ENCODE assay signal across 19 cellular contexts in genomic region chr14:50647753-50648152, GRCh38. TPM values are rescaled to one million over a fixed set of nuclear protein-coding genes. Genes with fewer than 3 reads are reported as not detected.
DNase-seq lines count a peak whose midpoint lies in the region; ATAC-seq and TF ChIP-seq lines count a peak whose summit lies in the region.
"Had no signal": no experiment of that assay in that cellular context is flagged by ENCODE, and none has a peak within 500 bp of the region (broad histone marks: within the 10 kb centered on the region; RNA-seq: fewer than 3 reads in every experiment).

No MANE protein-coding gene starts in this region.

- H3K4me3 ChIP-seq in fibroblast of villous mesenchyme (ENCODE audit: low read depth, low read length) (no peak overlapping the region), right cardiac atrium (ENCODE audit: low read length) (no peak overlapping the region), upper lobe of left lung (no peak overlapping the region)
- H3K4me3 ChIP-seq: adrenal gland had no signal

- no peak for TF ChIP-seq EP300 in upper lobe of left lung (IDR thresholded peaks at IDR 0.05)

- TF ChIP-seq CTCF in fibroblast of villous mesenchyme (IDR thresholded peaks at IDR 0.05; ENCODE audit: insufficient read depth, low read depth, low read length) = no peak
- no peak for TF ChIP-seq CTCF in upper lobe of left lung (IDR thresholded peaks at IDR 0.05)

- intact Hi-C loops in right cardiac atrium (cut with DNase I) = no loop called here

- peaks cover 2% of the 10 kb centered on the region for H3K4me1 ChIP-seq in right cardiac atrium (ENCODE audit: control insufficient read depth, insufficient read depth, low read length)
- peaks cover 0 to 15% (median 0%) of the 10 kb centered on the region in 4 donors for H3K4me1 ChIP-seq in upper lobe of left lung

- H3K36me3 ChIP-seq in upper lobe of left lung = peaks cover 0 to 13% (median 0%) of the 10 kb centered on the region in 4 donors
- H3K36me3 ChIP-seq: adrenal gland had no signal

- ATAC-seq in GM19452 (IDR thresholded peaks at IDR 0.05; ENCODE audit: unreplicated experiment) = peak; percentile 28
- no peak for ATAC-seq in right cardiac atrium
- no peak for ATAC-seq in upper lobe of left lung (ENCODE audit: low FRiP score in 2 of 2)
- ATAC-seq: activated CD8-positive, alpha-beta T cell treated with anti-CD3 and anti-CD28 coated beads, Interleukin-2, amount 10 ng/mL, durations not matched to agents 7 days and 5 days; CD8-positive, alpha-beta T cell; foreskin keratinocyte; left ventricle myocardium superior had no signal

- DNase-seq in AG20443 (ENCODE audit: low spot score) (peak; percentile 13), M059J (ENCODE audit: low read depth) (peak; percentile 3), fibroblast of villous mesenchyme (ENCODE audit: low read depth) (peak; percentile 27), GM19238 (ENCODE audit: insufficient read length, low spot score) (no peak), right cardiac atrium (no peak), upper lobe of left lung (no peak)
- DNase-seq in activated effector memory CD4-positive, alpha-beta T cell treated with anti-CD3 and anti-CD28 coated beads, Interleukin-2, amount 50 U/mL, for 16 hours = no peak
- DNase-seq: activated CD8-positive, alpha-beta T cell treated with anti-CD3 and anti-CD28 coated beads, Interleukin-2, amount 10 ng/mL, durations not matched to agents 7 days and 5 days; adrenal gland; CD8-positive, alpha-beta T cell; effector memory CD4-positive, alpha-beta T cell; EL; foreskin keratinocyte; left ventricle myocardium superior; NCI-H1092 treated with DMSO at 0.1 percent for 48 hours; NCI-H774; posterior cingulate gyrus; trophoblast cell had no signal

- TF ChIP-seq POLR2A in upper lobe of left lung (IDR thresholded peaks at IDR 0.05) = no peak

- no peaks in the 10 kb centered on the region for H3K27me3 ChIP-seq in right cardiac atrium (ENCODE audit: control insufficient read depth, insufficient read depth)
- no peaks in the 10 kb centered on the region for H3K27me3 ChIP-seq in upper lobe of left lung
- H3K27me3 ChIP-seq: adrenal gland, foreskin keratinocyte had no signal

- no peak overlapping the region for H3K27ac ChIP-seq in right cardiac atrium (ENCODE audit: low read length)
- H3K27ac ChIP-seq in upper lobe of left lung = no peak overlapping the region
- H3K27ac ChIP-seq: adrenal gland, foreskin keratinocyte had no signal

- H3K9me3 ChIP-seq in right cardiac atrium (ENCODE audit: control insufficient read depth, low read length) (no peaks in the 10 kb centered on the region), upper lobe of left lung (no peaks in the 10 kb centered on the region)
- H3K9me3 ChIP-seq: adrenal gland had no signal

RNA-seq across cellular contexts. Expression of gene SAV1, which starts 20.4 kb away (rescaled TPM):
- 9.2 and 14.1 TPM in 2 replicates for total RNA-seq in M059J (2014; rRNA removed; shearing (Covaris generic))
- 33.8 and 53.5 TPM in 2 replicates for total RNA-seq in fibroblast of villous mesenchyme
- total RNA-seq in right cardiac atrium = 10 to 100 TPM; 28.0 to 31.2 (median 29.2) TPM
- 20.3 TPM for polyA plus RNA-seq in right cardiac atrium
- total RNA-seq in upper lobe of left lung = 10 to 100 TPM; 29.3 to 63.9 (median 34.3) TPM

Comparison
In these comparisons a context has a peak if more than half of its experiments do, and no peak if none do; other contexts are left out.
1. DNase-seq: peak in AG20443 (single experiment), M059J (single experiment) and fibroblast of villous mesenchyme (single experiment); none in GM19238 (single experiment), right cardiac atrium (0 of 3), activated effector memory CD4-positive, alpha-beta T cell treated with anti-CD3 and anti-CD28 coated beads, Interleukin-2, amount 50 U/mL, for 16 hours (single experiment) and upper lobe of left lung (0 of 2).